17 cellular contexts compared by ENCODE assay signal in genomic region chr11:94959179-94959578, GRCh38. TPM values are rescaled to one million over a fixed set of nuclear protein-coding genes. Genes with fewer than 3 reads are reported as not detected.
A peak's percentile ranks its signal among the peaks of the same experiment; 100 is the strongest.
DNase-seq lines count a peak whose midpoint lies in the region; ATAC-seq, FAIRE-seq and TF ChIP-seq lines count a peak whose summit lies in the region.
"Had no signal": no experiment of that assay in that cellular context is flagged by ENCODE, and none has a peak within 500 bp of the region (broad histone marks: within the 10 kb centered on the region; RNA-seq: fewer than 3 reads in every experiment).

No MANE protein-coding gene starts in this region.

- no peak overlapping the region for H3K27ac Mint-ChIP-seq in stimulated activated naive CD8-positive, alpha-beta T cell treated with anti-CD3 and anti-CD28 coated beads, Interleukin-15, amount 100 ng/mL, for 72 hours
- H3K27ac Mint-ChIP-seq in astrocyte (ENCODE audit: unreplicated experiment) = peak overlapping the region; percentile 26

- no peaks in the 10 kb centered on the region for H3K27me3 Mint-ChIP-seq in stimulated activated naive CD8-positive, alpha-beta T cell treated with anti-CD3 and anti-CD28 coated beads, Interleukin-15, amount 100 ng/mL, for 72 hours
- H3K27me3 Mint-ChIP-seq in astrocyte (ENCODE audit: low read depth, unreplicated experiment) = peaks cover 3% of the 10 kb centered on the region
- H3K27me3 Mint-ChIP-seq: CD4-positive, alpha-beta memory T cell; IgD-negative memory B cell had no signal

- H3K4me3 ChIP-seq in astrocyte (ENCODE audit: insufficient read depth, low read depth, low read length) = no peak overlapping the region
- H3K4me3 ChIP-seq in mesenchymal stem cell (ENCODE audit: insufficient read depth in 1 of 2, low read depth in 1 of 2, low read length in 2 of 2) = no peak overlapping the region
- H3K4me3 ChIP-seq in vagina = no peak overlapping the region
- H3K4me3 ChIP-seq in OCI-LY7 (ENCODE audit: low read depth, low read length, poor library complexity, severe bottlenecking) = no peak overlapping the region
- H3K4me3 ChIP-seq: A549 had no signal

- no peak overlapping the region for H2AFZ ChIP-seq in astrocyte (ENCODE audit: low read depth, low read length)
- H2AFZ ChIP-seq in mesenchymal stem cell (ENCODE audit: low read depth, low read length) = no peak overlapping the region
- H2AFZ ChIP-seq in OCI-LY7 (ENCODE audit: low read length) = no peak overlapping the region

- no peak overlapping the region for H3K23ac ChIP-seq in mesenchymal stem cell (ENCODE audit: low read length in 2 of 2)

- H2BK120ac ChIP-seq in mesenchymal stem cell (ENCODE audit: low read depth, low read length) = no peak overlapping the region

- peaks cover 4% of the 10 kb centered on the region for H3K79me1 ChIP-seq in mesenchymal stem cell (replicated peaks; ENCODE audit: low read length, poor library complexity, severe bottlenecking)

- H3K27me3 ChIP-seq in astrocyte (ENCODE audit: insufficient read depth, low read length) (no peaks in the 10 kb centered on the region), mesenchymal stem cell (ENCODE audit: control insufficient read depth in 1 of 2, insufficient read depth in 1 of 2, low read length in 2 of 2) (no peaks in the 10 kb centered on the region), vagina (no peaks in the 10 kb centered on the region)
- H3K27me3 ChIP-seq: BE2C had no signal

- H3K4me3 Mint-ChIP-seq in stimulated activated naive CD8-positive, alpha-beta T cell treated with anti-CD3 and anti-CD28 coated beads, Interleukin-15, amount 100 ng/mL, for 72 hours = no peak overlapping the region
- H3K4me3 Mint-ChIP-seq in astrocyte (ENCODE audit: unreplicated experiment) = no peak overlapping the region
- H3K4me3 Mint-ChIP-seq: CD4-positive, alpha-beta memory T cell; IgD-negative memory B cell had no signal

- peaks cover 31% of the 10 kb centered on the region for H3K36me3 ChIP-seq in astrocyte (ENCODE audit: insufficient read depth, low read length)
- peaks cover 12 to 50% of the 10 kb centered on the region in 2 experiments for H3K36me3 ChIP-seq in mesenchymal stem cell (ENCODE audit: control insufficient read depth in 1 of 2, insufficient read depth in 2 of 2, low read depth in 1 of 2, low read length in 2 of 2)
- H3K36me3 ChIP-seq in vagina = peaks cover 0 to 26% of the 10 kb centered on the region in 2 donors
- peaks cover 50% of the 10 kb centered on the region for H3K36me3 ChIP-seq in OCI-LY7 (ENCODE audit: insufficient read depth, low read length)

- H4K91ac ChIP-seq in mesenchymal stem cell (ENCODE audit: low read length) = no peak overlapping the region

- H2BK15ac ChIP-seq in mesenchymal stem cell (ENCODE audit: low read depth, poor library complexity, severe bottlenecking) = no peak overlapping the region

- H3K4me2 ChIP-seq in astrocyte (ENCODE audit: low read length) = no peak overlapping the region
- no peak overlapping the region for H3K4me2 ChIP-seq in mesenchymal stem cell (ENCODE audit: low read length, poor library complexity, severe bottlenecking)
- no peak overlapping the region for H3K4me2 ChIP-seq in OCI-LY7 (ENCODE audit: low read length)
- H3K4me2 ChIP-seq: A549 had no signal

- H3K9ac ChIP-seq in astrocyte (ENCODE audit: low read length) (no peak overlapping the region), mesenchymal stem cell (ENCODE audit: low read length) (no peak overlapping the region)

- H4K20me1 ChIP-seq in astrocyte (ENCODE audit: insufficient read depth, low read length) = no peaks in the 10 kb centered on the region
- 0 out of 2 replicates have a peak, but pooled peaks cover 4% of the 10 kb centered on the region for H4K20me1 ChIP-seq in OCI-LY7 (ENCODE audit: insufficient read depth, low read length)

- FAIRE-seq in astrocyte (lab: Jason Lieb, UNC) = no peak
- FAIRE-seq: A549, GM12892, GM19239 had no signal

- intact Hi-C loops in vagina (cut with DNase I) (no loop called here), OCI-LY7 (cut with micrococcal nuclease; ENCODE audit: unreplicated experiment) (no loop called here)

- POLR2A ChIA-PET in OCI-LY7 (lab: Charles Lee) = interaction anchor here (1.3 kb wide), 1 partner anchor 17 kb away, joined by 3 read pairs; no protein-coding TSS in a partner anchor

- H3K9me3 Mint-ChIP-seq in stimulated activated naive CD8-positive, alpha-beta T cell treated with anti-CD3 and anti-CD28 coated beads, Interleukin-15, amount 100 ng/mL, for 72 hours = no peaks in the 10 kb centered on the region
- H3K9me3 Mint-ChIP-seq in astrocyte (ENCODE audit: unreplicated experiment) = no peaks in the 10 kb centered on the region
- H3K9me3 Mint-ChIP-seq: CD4-positive, alpha-beta memory T cell; IgD-negative memory B cell had no signal

- H3K79me2 ChIP-seq in astrocyte (ENCODE audit: insufficient read depth, low read length) (no peaks in the 10 kb centered on the region), OCI-LY7 (ENCODE audit: insufficient read depth, low read depth, low read length) (no peaks in the 10 kb centered on the region)

- peak overlapping the region; percentile 74 for H2AK5ac ChIP-seq in mesenchymal stem cell (ENCODE audit: low read length, severe bottlenecking)

- no peaks in the 10 kb centered on the region for H3K4me1 Mint-ChIP-seq in stimulated activated naive CD8-positive, alpha-beta T cell treated with anti-CD3 and anti-CD28 coated beads, Interleukin-15, amount 100 ng/mL, for 72 hours
- peaks cover 5% of the 10 kb centered on the region for H3K4me1 Mint-ChIP-seq in astrocyte (ENCODE audit: low read depth, unreplicated experiment)

- peak overlapping the region; percentile 0 for H4K8ac ChIP-seq in mesenchymal stem cell (ENCODE audit: low read length)

- H3K4me1 ChIP-seq in astrocyte (ENCODE audit: insufficient read depth, low read length) (no peaks in the 10 kb centered on the region), mesenchymal stem cell (ENCODE audit: control insufficient read depth, insufficient read depth, low read depth, low read length) (peaks cover 4% of the 10 kb centered on the region), vagina (peaks cover 5% of the 10 kb centered on the region), OCI-LY7 (ENCODE audit: insufficient read depth, low read length, poor library complexity, severe bottlenecking) (no peaks in the 10 kb centered on the region)
- H3K4me1 ChIP-seq: A549, BE2C had no signal

- H3K36me3 Mint-ChIP-seq in astrocyte (ENCODE audit: low read depth, unreplicated experiment) = peaks cover 3% of the 10 kb centered on the region

- 100% methylated on average over 2 of the region's 2 CpGs for WGBS in mesenchymal stem cell

- peak overlapping the region in 1 of 2 experiments; percentile 76 for H3K18ac ChIP-seq in mesenchymal stem cell (ENCODE audit: low read depth in 1 of 2, low read length in 2 of 2)

- TF ChIP-seq CTCF in astrocyte (IDR thresholded peaks at IDR 0.05; ENCODE audit: insufficient read depth, low read depth, low read length) (no peak), vagina (IDR thresholded peaks at IDR 0.05) (no peak), OCI-LY7 (conservative IDR thresholded peaks at IDR 0.05; ENCODE audit: low read length) (no peak)

- peak overlapping the region; percentile 10 for H2BK5ac ChIP-seq in mesenchymal stem cell (ENCODE audit: low read depth, low read length, poor library complexity, severe bottlenecking)

- DNase-seq in stimulated activated naive CD8-positive, alpha-beta T cell treated with anti-CD3 and anti-CD28 coated beads, Interleukin-15, amount 100 ng/mL, for 72 hours = no peak
- DNase-seq in stimulated activated naive CD8-positive, alpha-beta T cell treated with anti-CD3 and anti-CD28 coated beads, Interleukin-15, Interleukin-2, amounts not matched to agents 100 U/mL and 50 U/mL, for 24 hours = no peak
- DNase-seq in astrocyte (ENCODE audit: low read depth) = no peak
- DNase-seq in mesenchymal stem cell = no peak
- no peak for DNase-seq in vagina (ENCODE audit: extremely low spot score in 2 of 2)
- DNase-seq in OCI-LY7 (ENCODE audit: low spot score) = no peak
- no peak for DNase-seq in activated CD8-positive, alpha-beta memory T cell treated with anti-CD3 and anti-CD28 coated beads, Interleukin-2, amount 50 U/mL, for 48 hours
- DNase-seq: BE2C; CD4-positive, alpha-beta memory T cell; DMS79 had no signal

- H3K9me3 ChIP-seq in astrocyte (ENCODE audit: insufficient read depth, low read depth, low read length) (no peaks in the 10 kb centered on the region), mesenchymal stem cell (ENCODE audit: control insufficient read depth, low read length) (no peaks in the 10 kb centered on the region), vagina (no peaks in the 10 kb centered on the region), OCI-LY7 (ENCODE audit: low read length) (no peaks in the 10 kb centered on the region)
- H3K9me3 ChIP-seq: A549, BE2C had no signal

- BruUV-seq in OCI-LY7 (replicated peaks; lab: Mats Ljungman, UMichigan) = no TSS peak

- CTCF ChIA-PET in OCI-LY7 (lab: Charles Lee; ENCODE audit: unreplicated experiment) = no interaction called here

- H2BK12ac ChIP-seq in mesenchymal stem cell (ENCODE audit: low read length in 2 of 2) = peak overlapping the region in 1 of 2 experiments; percentile 97

- peak overlapping the region; percentile 7 to 69 for H3K4ac ChIP-seq in mesenchymal stem cell (ENCODE audit: low read depth in 1 of 2, low read length in 2 of 2)

- no peak for TF ChIP-seq POLR2A in vagina (IDR thresholded peaks at IDR 0.05)

- no peak overlapping the region for H3K27ac ChIP-seq in astrocyte (ENCODE audit: low read depth, low read length)
- H3K27ac ChIP-seq in mesenchymal stem cell (ENCODE audit: low read length, poor library complexity, severe bottlenecking) = no peak overlapping the region
- peak overlapping the region; percentile 66 for H3K27ac ChIP-seq in vagina
- H3K27ac ChIP-seq in OCI-LY7 (ENCODE audit: low read depth, low read length, poor library complexity, severe bottlenecking) = no peak overlapping the region
- H3K27ac ChIP-seq: A549, C4-2B had no signal

- peak overlapping the region in 1 of 2 experiments; percentile 60 for H3K14ac ChIP-seq in mesenchymal stem cell (ENCODE audit: low read length in 2 of 2)

- H3K9me2 ChIP-seq in OCI-LY7 (ENCODE audit: insufficient read depth, low read length) = no peaks in the 10 kb centered on the region

- ATAC-seq in stimulated activated naive CD8-positive, alpha-beta T cell treated with anti-CD3 and anti-CD28 coated beads, Interleukin-15, amount 100 ng/mL, for 72 hours = peak; percentile 28
- ATAC-seq in stimulated activated naive CD8-positive, alpha-beta T cell treated with anti-CD3 and anti-CD28 coated beads, Interleukin-15, Interleukin-2, amounts not matched to agents 100 U/mL and 50 U/mL, for 24 hours = no peak
- ATAC-seq in HG03196 (IDR thresholded peaks at IDR 0.05; ENCODE audit: unreplicated experiment) = no peak
- ATAC-seq: A549, HCT116 had no signal

RNA-seq across cellular contexts. Expression of gene CWC15, which starts 14.2 kb away (rescaled TPM):
- total RNA-seq in astrocyte (53.5 and 59.2 TPM in 2 replicates), vagina (38.1 TPM), OCI-LY7 (2022) (66.0 and 73.5 TPM in 2 replicates)
- 113 TPM for polyA plus RNA-seq in mesenchymal stem cell (2013, experiment 1 of 2)
- polyA plus RNA-seq in mesenchymal stem cell (2013, experiment 2 of 2) = 117 TPM
- total RNA-seq in OCI-LY7 (2014; rRNA removed; shearing (Covaris generic)) = 42.5 and 52.3 TPM in 2 replicates

RNA-seq across cellular contexts. Expression of gene KDM4D, which starts 14.3 kb away (rescaled TPM):
- total RNA-seq in astrocyte (0.72 and 0.93 TPM in 2 replicates), vagina (0.25 TPM), OCI-LY7 (2022) (1.4 and 1.6 TPM in 2 replicates)
- 0.40 TPM for polyA plus RNA-seq in mesenchymal stem cell (2013, experiment 1 of 2)
- 0.41 TPM for polyA plus RNA-seq in mesenchymal stem cell (2013, experiment 2 of 2)
- 0.62 and 1.0 TPM in 2 replicates for total RNA-seq in OCI-LY7 (2014; rRNA removed; shearing (Covaris generic))
